In the genomic region with DNA sequence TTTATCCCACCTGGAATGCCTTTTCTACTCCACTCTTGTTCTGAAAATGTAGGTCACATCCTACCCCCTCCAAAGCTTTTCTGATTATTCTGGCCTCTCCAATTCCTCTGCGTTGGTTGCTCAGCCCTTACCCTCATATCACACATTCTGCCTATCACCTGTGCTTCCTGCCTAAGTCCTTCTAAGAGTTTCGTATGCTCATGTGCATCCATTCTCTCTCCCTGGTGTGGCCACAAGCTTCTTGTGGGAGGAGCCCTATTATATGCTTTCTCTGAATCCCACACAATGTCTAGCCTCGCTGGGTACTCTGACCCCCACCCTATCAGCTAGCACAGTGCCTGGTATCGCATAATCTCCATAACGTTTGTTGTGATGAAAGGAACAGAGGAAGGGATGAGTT, we compare ENCODE assay signal across 19 cellular contexts. TPM values are rescaled to one million over a fixed set of nuclear protein-coding genes. Genes with fewer than 3 reads are reported as not detected.
DNase-seq lines count a peak whose midpoint lies in the region; ATAC-seq, FAIRE-seq and TF ChIP-seq lines count a peak whose summit lies in the region.
"Had no signal": no experiment of that assay in that cellular context is flagged by ENCODE, and none has a peak within 500 bp of the region (broad histone marks: within the 10 kb centered on the region; RNA-seq: fewer than 3 reads in every experiment).

No MANE protein-coding gene starts in this region.

- H3K9me3 ChIP-seq in mammary epithelial cell (replicated peaks; ENCODE audit: insufficient read depth, low read length) = no peaks in the 10 kb centered on the region
- H3K9me3 ChIP-seq: MG63 had no signal

- H3K4me1 Mint-ChIP-seq in activated CD4-positive, alpha-beta T cell treated with anti-CD3 and anti-CD28 coated beads, Interleukin-2, amount 10 ng/mL, durations not matched to agents 7 days and 5 days = peaks cover 50% of the 10 kb centered on the region
- H3K4me1 Mint-ChIP-seq in activated T-helper 17 cell treated with anti-CD3 and anti-CD28 coated beads, Interleukin-2, amount 50 U/mL, for 72 hours = peaks cover 42% of the 10 kb centered on the region
- H3K4me1 Mint-ChIP-seq in nephron progenitor cell = peaks cover 19% of the 10 kb centered on the region

- no peak overlapping the region for H3K4me3 ChIP-seq in mammary epithelial cell (replicated peaks in 1 of 3; ENCODE audit: insufficient read depth in 1 of 3, low read depth in 2 of 3, low read length in 3 of 3)
- H3K4me3 ChIP-seq: MG63 had no signal

- TF ChIP-seq POLR2A in GM12891 (IDR thresholded peaks at IDR 0.05; ENCODE audit: low read depth, low read length) = no peak

- dilution Hi-C loops in mammary epithelial cell (cut with HindIII; ENCODE audit: low sequenced_read_pairs) = no loop called here

- no peaks in the 10 kb centered on the region for H3K79me2 ChIP-seq in mammary epithelial cell (ENCODE audit: insufficient read depth, low read length)

- no peaks in the 10 kb centered on the region for H4K20me1 ChIP-seq in mammary epithelial cell (ENCODE audit: insufficient read depth, low read length)

- in situ Hi-C loops in mammary epithelial cell (cut with MboI; ENCODE audit: low sequenced_read_pairs in 2 of 2) = no loop called here

- DNase-seq in activated CD4-positive, alpha-beta T cell treated with anti-CD3 and anti-CD28 coated beads, Interleukin-2, amount 10 ng/mL, durations not matched to agents 7 days and 5 days = no peak
- DNase-seq in activated CD4-positive, alpha-beta T cell treated with anti-CD3 and anti-CD28 coated beads for 1 hour = no peak
- DNase-seq in GM12891 (ENCODE audit: insufficient read length, low spot score) = no peak
- no peak for DNase-seq in nephron progenitor cell
- no peak for DNase-seq in UCSD-AML1 (lab: John Stamatoyannopoulos, UW; ENCODE audit: unreplicated experiment)
- no peak for DNase-seq in mammary epithelial cell
- DNase-seq: activated naive CD4-positive, alpha-beta T cell treated with anti-CD3 and anti-CD28 coated beads for 36 hours; DMS79; HCEC 1CT; head of caudate nucleus; left ventricle myocardium superior; MG63; NCI-H146; NCI-H2171 treated with DMSO at 0.1 percent for 48 hours; OCI-M1 had no signal

- no peaks in the 10 kb centered on the region for H3K27me3 ChIP-seq in mammary epithelial cell (ENCODE audit: insufficient read depth, low read length)
- H3K27me3 ChIP-seq: MG63 had no signal

- H3K9ac ChIP-seq in mammary epithelial cell (ENCODE audit: insufficient read depth, low read length) = no peak overlapping the region

- TF ChIP-seq CTCF in nephron progenitor cell (IDR thresholded peaks at IDR 0.05) = no peak
- no peak for TF ChIP-seq CTCF in mammary epithelial cell (conservative IDR thresholded peaks at IDR 0.05 in 1 of 2, IDR thresholded peaks at IDR 0.05 in 1 of 2; ENCODE audit: extremely low read depth in 1 of 2, insufficient read depth in 1 of 2, low read depth in 1 of 2, low read length in 2 of 2)

- no peak for ATAC-seq in activated T-helper 17 cell treated with anti-CD3 and anti-CD28 coated beads, Interleukin-2, amount 50 U/mL, for 72 hours (replicated peaks)
- no peak for ATAC-seq in HG03097 (IDR thresholded peaks at IDR 0.05; ENCODE audit: low FRiP score, unreplicated experiment)
- ATAC-seq: left ventricle myocardium superior had no signal

- intact Hi-C loops in mammary epithelial cell (cut with micrococcal nuclease) = no loop called here

- H3K4me1 ChIP-seq in mammary epithelial cell (ENCODE audit: insufficient read depth, low read length) = no peaks in the 10 kb centered on the region

- H3K4me3 Mint-ChIP-seq in activated CD4-positive, alpha-beta T cell treated with anti-CD3 and anti-CD28 coated beads, Interleukin-2, amount 10 ng/mL, durations not matched to agents 7 days and 5 days = no peak overlapping the region
- peak overlapping the region; percentile 78 for H3K4me3 Mint-ChIP-seq in activated T-helper 17 cell treated with anti-CD3 and anti-CD28 coated beads, Interleukin-2, amount 50 U/mL, for 72 hours
- H3K4me3 Mint-ChIP-seq in nephron progenitor cell = no peak overlapping the region
- H3K4me3 Mint-ChIP-seq: activated naive CD4-positive, alpha-beta T cell treated with anti-CD3 and anti-CD28 coated beads for 36 hours had no signal

- H3K27ac ChIP-seq in mammary epithelial cell (ENCODE audit: insufficient read depth, low read depth, low read length) = no peak overlapping the region

- WGBS in mammary epithelial cell (ENCODE audit: low coverage, missing lambda C conversion rate) = 96% methylated on average over 5 of the region's 5 CpGs

- POLR2A ChIA-PET in activated CD4-positive, alpha-beta T cell treated with anti-CD3 and anti-CD28 coated beads, Interleukin-2, amount 10 ng/mL, durations not matched to agents 7 days and 5 days (lab: Charles Lee) = no interaction called here

- CTCF ChIA-PET in activated CD4-positive, alpha-beta T cell treated with anti-CD3 and anti-CD28 coated beads, Interleukin-2, amount 10 ng/mL, durations not matched to agents 7 days and 5 days (lab: Charles Lee) = interaction anchor here (2.0 kb wide), 1 partner anchor 18 kb away, joined by 12 read pairs; no protein-coding TSS in a partner anchor
- CTCF ChIA-PET in mammary epithelial cell (lab: Charles Lee; ENCODE audit: low non-redundant PET) = no interaction called here

- peak overlapping the region; percentile 71 for H3K27ac Mint-ChIP-seq in activated CD4-positive, alpha-beta T cell treated with anti-CD3 and anti-CD28 coated beads, Interleukin-2, amount 10 ng/mL, durations not matched to agents 7 days and 5 days
- H3K27ac Mint-ChIP-seq in activated T-helper 17 cell treated with anti-CD3 and anti-CD28 coated beads, Interleukin-2, amount 50 U/mL, for 72 hours = peak overlapping the region; percentile 94
- peak overlapping the region; percentile 4 for H3K27ac Mint-ChIP-seq in nephron progenitor cell

- no peaks in the 10 kb centered on the region for H3K27me3 Mint-ChIP-seq in activated CD4-positive, alpha-beta T cell treated with anti-CD3 and anti-CD28 coated beads, Interleukin-2, amount 10 ng/mL, durations not matched to agents 7 days and 5 days
- H3K27me3 Mint-ChIP-seq in activated T-helper 17 cell treated with anti-CD3 and anti-CD28 coated beads, Interleukin-2, amount 50 U/mL, for 72 hours = no peaks in the 10 kb centered on the region
- H3K27me3 Mint-ChIP-seq in nephron progenitor cell (ENCODE audit: low read depth, poor library complexity) = no peaks in the 10 kb centered on the region

- H3K9me3 Mint-ChIP-seq in activated CD4-positive, alpha-beta T cell treated with anti-CD3 and anti-CD28 coated beads, Interleukin-2, amount 10 ng/mL, durations not matched to agents 7 days and 5 days = peaks cover 3% of the 10 kb centered on the region
- no peaks in the 10 kb centered on the region for H3K9me3 Mint-ChIP-seq in activated T-helper 17 cell treated with anti-CD3 and anti-CD28 coated beads, Interleukin-2, amount 50 U/mL, for 72 hours
- H3K9me3 Mint-ChIP-seq in nephron progenitor cell = peaks cover 4% of the 10 kb centered on the region
- H3K9me3 Mint-ChIP-seq: activated naive CD4-positive, alpha-beta T cell treated with anti-CD3 and anti-CD28 coated beads for 36 hours had no signal

- H3K36me3 Mint-ChIP-seq in activated CD4-positive, alpha-beta T cell treated with anti-CD3 and anti-CD28 coated beads, Interleukin-2, amount 10 ng/mL, durations not matched to agents 7 days and 5 days (ENCODE audit: low read depth) = peaks cover 34% of the 10 kb centered on the region
- H3K36me3 Mint-ChIP-seq in activated T-helper 17 cell treated with anti-CD3 and anti-CD28 coated beads, Interleukin-2, amount 50 U/mL, for 72 hours (ENCODE audit: low read depth) = peaks cover 48% of the 10 kb centered on the region
- H3K36me3 Mint-ChIP-seq in nephron progenitor cell (ENCODE audit: low read depth) = peaks cover 3% of the 10 kb centered on the region

- no TSS peak for BruUV-seq in mammary epithelial cell (replicated peaks; lab: Mats Ljungman, UMichigan)

- no peak overlapping the region for H3K4me2 ChIP-seq in mammary epithelial cell (ENCODE audit: insufficient read depth, low read depth, low read length)

- no peak overlapping the region for H2AFZ ChIP-seq in mammary epithelial cell (ENCODE audit: low read depth, low read length)

- no peak for FAIRE-seq in GM12891 (lab: Jason Lieb, UNC)
- FAIRE-seq: A204.1, colon had no signal

- H3K36me3 ChIP-seq in mammary epithelial cell (ENCODE audit: insufficient read depth, low read length) = peaks cover 3% of the 10 kb centered on the region
- H3K36me3 ChIP-seq: MG63 had no signal

TF ChIP-seq in GM12891, 5 proteins besides CTCF, POLR2A, EP300 and RAD21:
- TF ChIP-seq SPI1 (IDR thresholded peaks at IDR 0.05; ENCODE audit: low read depth, low read length) (no peak), POU2F2 (IDR thresholded peaks at IDR 0.05; ENCODE audit: low read depth, low read length) (0 out of 2 replicates have a peak, but pooled peaks have one; percentile 6), POLR2AphosphoS5 (IDR thresholded peaks at IDR 0.05; ENCODE audit: low read depth, low read length) (no peak), TAF1 (IDR thresholded peaks at IDR 0.05; ENCODE audit: low read depth, low read length) (no peak), PAX5 (IDR thresholded peaks at IDR 0.05; ENCODE audit: insufficient read depth, low read length, severe bottlenecking) (no peak)

RNA-seq across cellular contexts. Expression of a gene that starts 54.2 kb away (rescaled TPM):
- total RNA-seq in activated CD4-positive, alpha-beta T cell treated with anti-CD3 and anti-CD28 coated beads, Interleukin-2, amount 10 ng/mL, durations not matched to agents 7 days and 5 days = 10 to 100 TPM; 22.5 to 29.2 TPM
- polyA plus RNA-seq in GM12891 (2012; ENCODE audit: low read depth, missing spikeins) = 88.3 TPM
- 10 to 100 TPM; 36.8 to 40.5 TPM for total RNA-seq in activated T-helper 17 cell treated with anti-CD3 and anti-CD28 coated beads, Interleukin-2, amount 50 U/mL, for 72 hours
- total RNA-seq in mammary epithelial cell = 10 to 100 TPM; 22.5 to 43.2 TPM
- 25.8 TPM for polyA plus RNA-seq in mammary epithelial cell
- polyA minus RNA-seq in mammary epithelial cell = 2.3 TPM

Comparison
In these comparisons a context has a peak if more than half of its experiments do, and no peak if none do; other contexts are left out.
1. H3K27ac Mint-ChIP-seq: peak in every context shown above with its lines; median percentile 94 in activated T-helper 17 cell treated with anti-CD3 and anti-CD28 coated beads, Interleukin-2, amount 50 U/mL, for 72 hours; 71 in activated CD4-positive, alpha-beta T cell treated with anti-CD3 and anti-CD28 coated beads, Interleukin-2, amount 10 ng/mL, durations not matched to agents 7 days and 5 days; 4 in nephron progenitor cell.